8 cellular contexts compared by ENCODE assay signal in the genomic region with DNA sequence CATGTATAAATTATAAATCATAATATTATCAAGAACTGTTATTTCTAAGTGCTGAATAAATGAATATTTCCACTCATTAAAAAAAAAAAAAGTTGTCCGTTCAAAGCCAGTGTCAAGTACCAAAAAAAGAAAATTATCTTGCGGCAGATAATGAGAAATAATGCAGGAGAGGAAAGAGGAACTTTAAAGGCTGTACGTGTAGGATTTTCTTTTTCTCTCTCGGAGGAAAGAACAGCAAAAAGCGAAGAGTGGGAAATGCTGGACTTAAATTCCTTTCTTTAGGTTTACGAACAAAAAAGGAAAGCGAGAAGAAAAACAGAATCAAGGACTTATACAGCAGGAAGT. TPM values are rescaled to one million over a fixed set of nuclear protein-coding genes. Genes with fewer than 3 reads are reported as not detected.
A peak's percentile ranks its signal among the peaks of the same experiment; 100 is the strongest.
DNase-seq lines count a peak whose midpoint lies in the region; ATAC-seq and TF ChIP-seq lines count a peak whose summit lies in the region.

No MANE protein-coding gene starts in this region.

- H3K27ac ChIP-seq in HCT116 (ENCODE audit: low read depth, low read length) (no peak overlapping the region), WERI-Rb-1 (peak overlapping the region; percentile 91), skeletal muscle tissue (ENCODE audit: low read depth, low read length) (peak overlapping the region; percentile 85)

- H3K9me3 ChIP-seq in HCT116 (ENCODE audit: control insufficient read depth in 1 of 2, insufficient read depth in 1 of 2, low read depth in 1 of 2, low read length in 2 of 2) (no peaks in the 10 kb centered on the region), WERI-Rb-1 (ENCODE audit: severe bottlenecking) (peaks cover 3% of the 10 kb centered on the region), skeletal muscle tissue (ENCODE audit: control insufficient read depth in 3 of 3, low read length in 3 of 3) (no peaks in the 10 kb centered on the region)

- RAD21 ChIA-PET in HCT116 (lab: Charles Lee; ENCODE audit: low non-redundant PET in 1 of 2, low total read pairs in 2 of 2, uncharacterized antibody in 2 of 2, unreplicated experiment in 2 of 2) = interaction anchor here (0.6 to 0.9 kb wide), 6 partner anchors 10 to 380 kb away, joined by 3 to 6 read pairs (median 4); no protein-coding TSS in a partner anchor

- TF ChIP-seq CTCF in HCT116 (IDR thresholded peaks at IDR 0.05 in 2 of 3, conservative IDR thresholded peaks at IDR 0.05 in 1 of 3; ENCODE audit: borderline replicate concordance in 1 of 3, insufficient read depth in 1 of 3, low read depth in 2 of 3, low read length in 2 of 3) (no peak), WERI-Rb-1 (IDR thresholded peaks at IDR 0.05; ENCODE audit: low read depth, low read length) (no peak)

- POLR2A ChIA-PET in HCT116 (lab: Charles Lee) = interaction anchor here (0.7 kb wide), 1 partner anchor 76 kb away, joined by 5 read pairs; no protein-coding TSS in a partner anchor

- H3K4me1 ChIP-seq in HCT116 (ENCODE audit: control insufficient read depth in 1 of 2, insufficient read depth in 2 of 2, low read length in 2 of 2) = peaks cover 2 to 14% of the 10 kb centered on the region in 2 experiments; a peak in 3 of 4 replicates
- peaks cover 3 to 6% (median 5%) of the 10 kb centered on the region in 3 donors for H3K4me1 ChIP-seq in skeletal muscle tissue (ENCODE audit: control insufficient read depth in 3 of 3, insufficient read depth in 3 of 3, low read length in 3 of 3)

- TF ChIP-seq RAD21 in HCT116 (IDR thresholded peaks at IDR 0.05; ENCODE audit: low read depth) = no peak

- no peak for TF ChIP-seq POLR2A in HCT116 (IDR thresholded peaks at IDR 0.05; ENCODE audit: borderline replicate concordance, extremely low read depth, insufficient read depth, insufficient read length)

- H3K79me2 ChIP-seq in HCT116 (ENCODE audit: insufficient read depth, low read length) = no peaks in the 10 kb centered on the region

- ATAC-seq in HCT116 = no peak
- ATAC-seq in GM18519 (IDR thresholded peaks at IDR 0.05; ENCODE audit: low FRiP score, unreplicated experiment) = no peak

- no peaks in the 10 kb centered on the region for H3K36me3 ChIP-seq in HCT116 (ENCODE audit: control insufficient read depth in 1 of 2, insufficient read depth in 2 of 2, low read length in 2 of 2)
- no peaks in the 10 kb centered on the region for H3K36me3 ChIP-seq in WERI-Rb-1
- no peaks in the 10 kb centered on the region for H3K36me3 ChIP-seq in skeletal muscle tissue (ENCODE audit: control insufficient read depth in 3 of 3, insufficient read depth in 3 of 3, low read length in 3 of 3)

- H3K4me3 ChIP-seq in HCT116 (replicated peaks in 1 of 2; ENCODE audit: low read depth in 1 of 2, low read length in 2 of 2) (peak overlapping the region in 1 of 2 experiments; percentile 50; a peak in 3 of 4 replicates), WERI-Rb-1 (ENCODE audit: low read depth, low read length) (peak overlapping the region; percentile 36), skeletal muscle tissue (ENCODE audit: low read length in 3 of 3) (peak overlapping the region; percentile 74 to 95 (median 87))

- peak overlapping the region; percentile 84 for H3K4me2 ChIP-seq in HCT116 (ENCODE audit: low read length)

- H4K20me1 ChIP-seq in HCT116 (ENCODE audit: insufficient read depth) = no peaks in the 10 kb centered on the region

- no peaks in the 10 kb centered on the region; the same call in 1 of the 2 replicates for H3K9me2 ChIP-seq in HCT116 (ENCODE audit: insufficient read depth)

- peak overlapping the region; percentile 96 for H2AFZ ChIP-seq in HCT116 (ENCODE audit: low read depth, low read length, poor library complexity, severe bottlenecking)

- CTCF ChIA-PET in HCT116 (lab: Charles Lee) = interaction anchor here (0.7 to 2.2 kb wide), 11 partner anchors 12 to 754 kb away, joined by 3 to 23 read pairs (median 4); a partner anchor contains a TSS

- intact Hi-C loops in HCT116 (cut with micrococcal nuclease) = loop anchor here (1.0 to 10.0 kb wide), 6 partner anchors 189 to 751 kb away; no protein-coding TSS in a partner anchor

- DNase-seq in HCT116 (ENCODE audit: low read depth, low spot score) (no peak), WERI-Rb-1 (no peak), germinal center (ENCODE audit: low spot score) (peak; percentile 2), NCI-H748 (lab: John Stamatoyannopoulos, UW; ENCODE audit: unreplicated experiment) (no peak), NCI-H82 treated with DMSO at 0.1 percent for 48 hours (lab: John Stamatoyannopoulos, UW; ENCODE audit: unreplicated experiment) (no peak), putamen (ENCODE audit: low spot score) (no peak)

- BruUV-seq in HCT116 (replicated peaks; lab: Mats Ljungman, UMichigan) = TSS peak; percentile 60

- no peaks in the 10 kb centered on the region for H3K27me3 ChIP-seq in HCT116 (ENCODE audit: insufficient read depth, low read length)
- H3K27me3 ChIP-seq in WERI-Rb-1 (ENCODE audit: insufficient read depth, low read depth, severe bottlenecking) = no peaks in the 10 kb centered on the region
- no peaks in the 10 kb centered on the region for H3K27me3 ChIP-seq in skeletal muscle tissue (ENCODE audit: control insufficient read depth in 3 of 3, insufficient read depth in 3 of 3, low read length in 3 of 3)

- H3K9ac ChIP-seq in HCT116 (ENCODE audit: low read length) = peak overlapping the region; percentile 37; the same call in 1 of the 2 replicates
- H3K9ac ChIP-seq in skeletal muscle tissue (ENCODE audit: low read depth in 1 of 3, low read length in 3 of 3) = peak overlapping the region; percentile 69 to 94 (median 94)

TF ChIP-seq in HCT116, 20 proteins besides CTCF, POLR2A, EP300 and RAD21:
- no peak for TF ChIP-seq CBX3 (IDR thresholded peaks at IDR 0.05; ENCODE audit: low read depth)
- TF ChIP-seq SRF (IDR thresholded peaks at IDR 0.05; ENCODE audit: low read depth) = no peak
- TF ChIP-seq, protein P1, sequence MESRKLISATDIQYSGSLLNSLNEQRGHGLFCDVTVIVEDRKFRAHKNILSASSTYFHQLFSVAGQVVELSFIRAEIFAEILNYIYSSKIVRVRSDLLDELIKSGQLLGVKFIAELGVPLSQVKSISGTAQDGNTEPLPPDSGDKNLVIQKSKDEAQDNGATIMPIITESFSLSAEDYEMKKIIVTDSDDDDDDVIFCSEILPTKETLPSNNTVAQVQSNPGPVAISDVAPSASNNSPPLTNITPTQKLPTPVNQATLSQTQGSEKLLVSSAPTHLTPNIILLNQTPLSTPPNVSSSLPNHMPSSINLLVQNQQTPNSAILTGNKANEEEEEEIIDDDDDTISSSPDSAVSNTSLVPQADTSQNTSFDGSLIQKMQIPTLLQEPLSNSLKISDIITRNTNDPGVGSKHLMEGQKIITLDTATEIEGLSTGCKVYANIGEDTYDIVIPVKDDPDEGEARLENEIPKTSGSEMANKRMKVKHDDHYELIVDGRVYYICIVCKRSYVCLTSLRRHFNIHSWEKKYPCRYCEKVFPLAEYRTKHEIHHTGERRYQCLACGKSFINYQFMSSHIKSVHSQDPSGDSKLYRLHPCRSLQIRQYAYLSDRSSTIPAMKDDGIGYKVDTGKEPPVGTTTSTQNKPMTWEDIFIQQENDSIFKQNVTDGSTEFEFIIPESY (IDR thresholded peaks at IDR 0.05; ENCODE audit: extremely low read depth, insufficient replicate concordance, low read length) = no peak
- TF ChIP-seq, protein P2, sequence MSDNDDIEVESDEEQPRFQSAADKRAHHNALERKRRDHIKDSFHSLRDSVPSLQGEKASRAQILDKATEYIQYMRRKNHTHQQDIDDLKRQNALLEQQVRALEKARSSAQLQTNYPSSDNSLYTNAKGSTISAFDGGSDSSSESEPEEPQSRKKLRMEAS (IDR thresholded peaks at IDR 0.05) = no peak
- no peak for TF ChIP-seq YY1 (IDR thresholded peaks at IDR 0.05; ENCODE audit: extremely low read depth, insufficient replicate concordance, low read depth, low read length)
- TF ChIP-seq EGR1 (IDR thresholded peaks at IDR 0.05; ENCODE audit: low read depth) = no peak
- TF ChIP-seq, protein P3, sequence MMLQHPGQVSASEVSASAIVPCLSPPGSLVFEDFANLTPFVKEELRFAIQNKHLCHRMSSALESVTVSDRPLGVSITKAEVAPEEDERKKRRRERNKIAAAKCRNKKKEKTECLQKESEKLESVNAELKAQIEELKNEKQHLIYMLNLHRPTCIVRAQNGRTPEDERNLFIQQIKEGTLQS (IDR thresholded peaks at IDR 0.05) = no peak
- no peak for TF ChIP-seq FOSL1 (IDR thresholded peaks at IDR 0.05; ENCODE audit: low read depth)
- no peak for TF ChIP-seq EZH2phosphoT487 (IDR thresholded peaks at IDR 0.05; ENCODE audit: borderline replicate concordance)

RNA-seq across cellular contexts. Expression of a gene that starts 1.0 kb away (rescaled TPM):
- total RNA-seq in HCT116 (2021; ENCODE audit: unreplicated experiment) = not detected
- 0.02 TPM in 1 of 2 replicates, not detected in the other for polyA plus RNA-seq in HCT116 (2012)
- not detected for total RNA-seq in skeletal muscle tissue

RNA-seq across cellular contexts. Expression of a gene that starts 43.2 kb away (rescaled TPM):
- 12.6 TPM for total RNA-seq in HCT116 (2021; ENCODE audit: unreplicated experiment)
- 2.1 and 2.6 TPM in 2 replicates for polyA plus RNA-seq in HCT116 (2012)
- total RNA-seq in skeletal muscle tissue = 51.1 TPM
